8 cellular contexts compared by ENCODE assay signal in genomic region chr2:43637030-43637803, GRCh38. TPM values are rescaled to one million over a fixed set of nuclear protein-coding genes. Genes with fewer than 3 reads are reported as not detected.
DNase-seq lines count a peak whose midpoint lies in the region; ATAC-seq, FAIRE-seq and TF ChIP-seq lines count a peak whose summit lies in the region.

TSS of gene PLEKHH2 (plus strand) at chr2:43637260. CDS start at chr2:43644674, 7,414 bp downstream.

- H3K4me1 ChIP-seq in esophagus squamous epithelium (peaks cover 0 to 38% (median 12%) of the 10 kb centered on the region in 3 donors), muscle layer of colon (ENCODE audit: insufficient read depth, low read length) (peaks cover 4% of the 10 kb centered on the region)

- H3K27ac ChIP-seq in esophagus squamous epithelium (peak within 1 kb of the TSS; percentile 71 to 92 (median 86)), muscle layer of colon (ENCODE audit: low read depth, low read length) (peak within 1 kb of the TSS; percentile 74)

- no peak for TF ChIP-seq CTCF in esophagus squamous epithelium (IDR thresholded peaks at IDR 0.05)

- no peak for FAIRE-seq in HTR-8/SVneo (lab: Jason Lieb, UNC)

- intact Hi-C loops in esophagus squamous epithelium (cut with DNase I), result no loop called here

- H3K9ac ChIP-seq in muscle layer of colon (ENCODE audit: low read length), result peak within 1 kb of the TSS; percentile 91

- H3K27me3 ChIP-seq in esophagus squamous epithelium, result peaks cover 0 to 12% (median 0%) of the 10 kb centered on the region in 4 donors
- H3K27me3 ChIP-seq in muscle layer of colon (ENCODE audit: control insufficient read depth in 1 of 2, insufficient read depth in 2 of 2, low read length in 2 of 2), result peaks cover 5 to 6% of the 10 kb centered on the region in 2 donors

- H3K9me3 ChIP-seq in esophagus squamous epithelium, result no peaks in the 10 kb centered on the region
- H3K9me3 ChIP-seq in muscle layer of colon (ENCODE audit: low read length), result no peaks in the 10 kb centered on the region

- H3K4me3 ChIP-seq in esophagus squamous epithelium, result peak within 1 kb of the TSS; percentile 67 to 96 (median 82)
- H3K4me3 ChIP-seq in muscle layer of colon (ENCODE audit: low read depth in 1 of 2, low read length in 2 of 2), result peak within 1 kb of the TSS; percentile 87 to 97

- TF ChIP-seq POLR2A in esophagus squamous epithelium (IDR thresholded peaks at IDR 0.05), result peak in 2 of 4 donors; percentile 78 to 80

- peak; percentile 100 for ATAC-seq in GM21390 (IDR thresholded peaks at IDR 0.05; ENCODE audit: unreplicated experiment)

- H3K36me3 ChIP-seq in esophagus squamous epithelium (no peaks in the 10 kb centered on the region), muscle layer of colon (ENCODE audit: insufficient read depth, low read length) (no peaks in the 10 kb centered on the region)

- peak; percentile 40 for DNase-seq in CMK (ENCODE audit: low read depth)
- DNase-seq in HTR-8/SVneo (ENCODE audit: insufficient read length, low spot score), result peak; percentile 97
- DNase-seq in OCI-M1 (lab: John Stamatoyannopoulos, UW), result peak; percentile 85
- peak; percentile 93 to 96 for DNase-seq in activated T-cell treated with anti-CD3 and anti-CD28 coated beads, Interleukin-2, amount 50 U/mL, for 48 hours
- DNase-seq in esophagus squamous epithelium (lab: John Stamatoyannopoulos, UW), result peak; percentile 27
- DNase-seq in stimulated activated CD8-positive, alpha-beta memory T cell treated with anti-CD3 and anti-CD28 coated beads, Interleukin-4, amount 100 ng/mL, for 4 hours (ENCODE audit: low read depth in 2 of 2, low spot score in 1 of 2), result peak; percentile 65 to 83

- 0% methylated on average over 5 to 12 of the region's 75 CpGs for WGBS in esophagus squamous epithelium, 2 donors

RNA-seq across cellular contexts. Expression of gene PLEKHH2, which starts in this region (rescaled TPM):
- total RNA-seq in esophagus squamous epithelium, result 10 to 100 TPM in 2 of 4 donors, 1 to 10 TPM in 2; 1.7 to 25.7 (median 8.3) TPM

Comparison
In these comparisons a context has a peak if more than half of its experiments do, and no peak if none do; other contexts are left out.
1. Peak in every context shown above with its lines: DNase-seq, ATAC-seq, H3K4me3 ChIP-seq and H3K27ac ChIP-seq.
2. DNase-seq: peak in every context shown above with its lines; median percentile 97 in HTR-8/SVneo; 94 in activated T-cell treated with anti-CD3 and anti-CD28 coated beads, Interleukin-2, amount 50 U/mL, for 48 hours; 85 in OCI-M1; 74 in stimulated activated CD8-positive, alpha-beta memory T cell treated with anti-CD3 and anti-CD28 coated beads, Interleukin-4, amount 100 ng/mL, for 4 hours; 40 in CMK; 27 in esophagus squamous epithelium.